1 cellular context compared by ENCODE assay signal in the genomic region with DNA sequence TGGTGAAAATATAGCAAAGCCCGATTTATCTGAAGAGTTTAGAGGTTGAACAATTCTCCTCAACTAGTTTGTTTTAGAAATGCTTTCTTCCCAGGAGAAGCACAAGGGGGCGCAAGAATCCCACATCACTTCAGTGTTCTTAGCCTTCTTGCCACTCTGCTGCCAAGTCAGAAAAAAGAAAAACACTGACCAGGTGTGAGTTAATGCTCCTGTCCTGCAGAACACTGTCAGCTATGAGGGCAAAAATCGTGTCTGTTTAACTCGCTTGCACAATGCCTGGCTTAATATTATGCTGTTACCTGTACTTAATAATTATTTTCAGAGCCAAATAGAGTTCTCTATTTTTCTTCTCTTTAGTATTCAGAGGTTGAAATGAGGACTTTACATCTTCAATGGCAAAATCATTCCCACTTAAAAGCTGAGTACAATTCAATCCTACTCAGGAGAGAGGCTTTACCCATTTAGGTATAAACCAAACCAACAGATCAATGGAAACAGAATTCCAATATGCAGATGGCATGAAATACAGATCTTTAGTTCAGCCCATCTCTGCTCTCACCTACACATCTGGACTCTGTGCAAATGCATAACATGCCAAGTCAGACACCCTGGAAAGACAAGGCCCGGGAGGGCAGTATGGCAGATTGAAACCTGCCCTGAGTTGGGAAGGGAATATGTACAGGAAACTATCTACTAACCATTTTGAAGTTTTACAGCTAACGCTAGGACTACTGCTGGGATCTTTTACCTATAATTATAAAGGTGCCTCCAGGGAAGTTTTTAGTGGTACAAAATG.
TF ChIP-seq lines count a peak whose summit lies in the region.

No MANE protein-coding gene starts in this region.

TF ChIP-seq in HepG2, 621 proteins besides CTCF, POLR2A, EP300 and RAD21 (continued from another document):
- TF ChIP-seq, protein P1, sequence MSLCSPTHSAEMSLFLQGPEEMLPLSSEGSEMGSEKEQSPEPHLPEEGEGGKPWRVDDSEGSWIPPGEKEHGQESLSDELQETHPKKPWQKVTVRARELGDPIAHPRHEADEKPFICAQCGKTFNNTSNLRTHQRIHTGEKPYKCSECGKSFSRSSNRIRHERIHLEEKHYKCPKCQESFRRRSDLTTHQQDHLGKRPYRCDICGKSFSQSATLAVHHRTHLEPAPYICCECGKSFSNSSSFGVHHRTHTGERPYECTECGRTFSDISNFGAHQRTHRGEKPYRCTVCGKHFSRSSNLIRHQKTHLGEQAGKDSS (CRISPR knock-in tag; IDR thresholded peaks at IDR 0.05; ENCODE audit: borderline replicate concordance, low read depth) = 0 out of 2 replicates have a peak, but pooled peaks have one; percentile 28
- TF ChIP-seq, protein P2, sequence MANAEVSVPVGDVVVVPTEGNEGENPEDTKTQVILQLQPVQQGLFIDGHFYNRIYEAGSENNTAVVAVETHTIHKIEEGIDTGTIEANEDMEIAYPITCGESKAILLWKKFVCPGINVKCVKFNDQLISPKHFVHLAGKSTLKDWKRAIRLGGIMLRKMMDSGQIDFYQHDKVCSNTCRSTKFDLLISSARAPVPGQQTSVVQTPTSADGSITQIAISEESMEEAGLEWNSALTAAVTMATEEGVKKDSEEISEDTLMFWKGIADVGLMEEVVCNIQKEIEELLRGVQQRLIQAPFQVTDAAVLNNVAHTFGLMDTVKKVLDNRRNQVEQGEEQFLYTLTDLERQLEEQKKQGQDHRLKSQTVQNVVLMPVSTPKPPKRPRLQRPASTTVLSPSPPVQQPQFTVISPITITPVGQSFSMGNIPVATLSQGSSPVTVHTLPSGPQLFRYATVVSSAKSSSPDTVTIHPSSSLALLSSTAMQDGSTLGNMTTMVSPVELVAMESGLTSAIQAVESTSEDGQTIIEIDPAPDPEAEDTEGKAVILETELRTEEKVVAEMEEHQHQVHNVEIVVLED (CRISPR knock-in tag; IDR thresholded peaks at IDR 0.05; ENCODE audit: borderline replicate concordance) = no peak
- TF ChIP-seq KMT2B (CRISPR knock-in tag; IDR thresholded peaks at IDR 0.05) (0 out of 2 replicates have a peak, but pooled peaks have one; percentile 30), ISL2 (CRISPR knock-in tag; IDR thresholded peaks at IDR 0.05) (peak; percentile 42; the same call in 1 of the 2 replicates), PHF5A (CRISPR knock-in tag; IDR thresholded peaks at IDR 0.05; ENCODE audit: low read depth, unreplicated experiment) (peak; percentile 29), FOSL2 (CRISPR knock-in tag; IDR thresholded peaks at IDR 0.05) (0 out of 2 replicates have a peak, but pooled peaks have one; percentile 7)
- TF ChIP-seq, protein P3, sequence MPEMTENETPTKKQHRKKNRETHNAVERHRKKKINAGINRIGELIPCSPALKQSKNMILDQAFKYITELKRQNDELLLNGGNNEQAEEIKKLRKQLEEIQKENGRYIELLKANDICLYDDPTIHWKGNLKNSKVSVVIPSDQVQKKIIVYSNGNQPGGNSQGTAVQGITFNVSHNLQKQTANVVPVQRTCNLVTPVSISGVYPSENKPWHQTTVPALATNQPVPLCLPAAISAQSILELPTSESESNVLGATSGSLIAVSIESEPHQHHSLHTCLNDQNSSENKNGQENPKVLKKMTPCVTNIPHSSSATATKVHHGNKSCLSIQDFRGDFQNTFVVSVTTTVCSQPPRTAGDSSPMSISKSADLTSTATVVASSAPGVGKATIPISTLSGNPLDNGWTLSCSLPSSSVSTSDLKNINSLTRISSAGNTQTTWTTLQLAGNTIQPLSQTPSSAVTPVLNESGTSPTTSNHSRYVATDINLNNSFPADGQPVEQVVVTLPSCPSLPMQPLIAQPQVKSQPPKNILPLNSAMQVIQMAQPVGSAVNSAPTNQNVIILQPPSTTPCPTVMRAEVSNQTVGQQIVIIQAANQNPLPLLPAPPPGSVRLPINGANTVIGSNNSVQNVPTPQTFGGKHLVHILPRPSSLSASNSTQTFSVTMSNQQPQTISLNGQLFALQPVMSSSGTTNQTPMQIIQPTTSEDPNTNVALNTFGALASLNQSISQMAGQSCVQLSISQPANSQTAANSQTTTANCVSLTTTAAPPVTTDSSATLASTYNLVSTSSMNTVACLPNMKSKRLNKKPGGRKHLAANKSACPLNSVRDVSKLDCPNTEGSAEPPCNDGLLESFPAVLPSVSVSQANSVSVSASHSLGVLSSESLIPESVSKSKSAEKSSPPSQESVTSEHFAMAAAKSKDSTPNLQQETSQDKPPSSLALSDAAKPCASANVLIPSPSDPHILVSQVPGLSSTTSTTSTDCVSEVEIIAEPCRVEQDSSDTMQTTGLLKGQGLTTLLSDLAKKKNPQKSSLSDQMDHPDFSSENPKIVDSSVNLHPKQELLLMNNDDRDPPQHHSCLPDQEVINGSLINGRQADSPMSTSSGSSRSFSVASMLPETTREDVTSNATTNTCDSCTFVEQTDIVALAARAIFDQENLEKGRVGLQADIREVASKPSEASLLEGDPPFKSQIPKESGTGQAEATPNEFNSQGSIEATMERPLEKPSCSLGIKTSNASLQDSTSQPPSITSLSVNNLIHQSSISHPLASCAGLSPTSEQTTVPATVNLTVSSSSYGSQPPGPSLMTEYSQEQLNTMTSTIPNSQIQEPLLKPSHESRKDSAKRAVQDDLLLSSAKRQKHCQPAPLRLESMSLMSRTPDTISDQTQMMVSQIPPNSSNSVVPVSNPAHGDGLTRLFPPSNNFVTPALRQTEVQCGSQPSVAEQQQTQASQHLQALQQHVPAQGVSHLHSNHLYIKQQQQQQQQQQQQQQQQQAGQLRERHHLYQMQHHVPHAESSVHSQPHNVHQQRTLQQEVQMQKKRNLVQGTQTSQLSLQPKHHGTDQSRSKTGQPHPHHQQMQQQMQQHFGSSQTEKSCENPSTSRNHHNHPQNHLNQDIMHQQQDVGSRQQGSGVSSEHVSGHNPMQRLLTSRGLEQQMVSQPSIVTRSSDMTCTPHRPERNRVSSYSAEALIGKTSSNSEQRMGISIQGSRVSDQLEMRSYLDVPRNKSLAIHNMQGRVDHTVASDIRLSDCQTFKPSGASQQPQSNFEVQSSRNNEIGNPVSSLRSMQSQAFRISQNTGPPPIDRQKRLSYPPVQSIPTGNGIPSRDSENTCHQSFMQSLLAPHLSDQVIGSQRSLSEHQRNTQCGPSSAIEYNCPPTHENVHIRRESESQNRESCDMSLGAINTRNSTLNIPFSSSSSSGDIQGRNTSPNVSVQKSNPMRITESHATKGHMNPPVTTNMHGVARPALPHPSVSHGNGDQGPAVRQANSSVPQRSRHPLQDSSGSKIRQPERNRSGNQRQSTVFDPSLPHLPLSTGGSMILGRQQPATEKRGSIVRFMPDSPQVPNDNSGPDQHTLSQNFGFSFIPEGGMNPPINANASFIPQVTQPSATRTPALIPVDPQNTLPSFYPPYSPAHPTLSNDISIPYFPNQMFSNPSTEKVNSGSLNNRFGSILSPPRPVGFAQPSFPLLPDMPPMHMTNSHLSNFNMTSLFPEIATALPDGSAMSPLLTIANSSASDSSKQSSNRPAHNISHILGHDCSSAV (CRISPR knock-in tag; IDR thresholded peaks at IDR 0.05; ENCODE audit: borderline replicate concordance) = no peak
